23 cellular contexts compared by ENCODE assay signal in the genomic region with DNA sequence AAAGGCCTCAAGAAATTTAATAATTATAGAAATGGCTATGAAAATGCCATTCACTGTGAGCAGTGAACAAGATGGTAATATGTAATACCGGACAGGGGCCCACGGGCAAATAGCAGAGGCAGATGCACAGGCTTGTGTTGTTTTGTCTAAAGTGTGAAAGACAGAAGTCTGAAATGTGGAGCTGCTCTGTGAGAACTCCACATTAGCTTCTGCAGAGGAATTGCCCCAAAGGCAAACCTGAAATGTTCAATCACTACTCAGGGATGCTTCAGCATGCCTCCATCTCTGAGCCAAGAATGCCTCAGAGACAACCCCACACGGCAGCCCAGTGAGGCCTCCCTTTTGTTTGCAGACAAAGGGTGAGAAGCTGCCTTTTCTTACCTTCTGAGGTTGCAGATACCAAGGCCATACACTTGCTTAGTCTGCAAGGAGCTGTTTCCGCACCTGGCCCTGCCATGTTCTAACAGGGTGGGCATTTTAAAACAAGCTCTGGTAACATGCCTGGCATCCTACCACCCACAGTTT.
"Had no signal": no experiment of that assay in that cellular context is flagged by ENCODE, and none has a peak within 500 bp of the region (broad histone marks: within the 10 kb centered on the region; RNA-seq: fewer than 3 reads in every experiment).

No MANE protein-coding gene starts in this region.

- H3K27me3 Mint-ChIP-seq: activated CD4-positive, alpha-beta memory T cell treated with anti-CD3 and anti-CD28 coated beads, Interleukin-2, amount 10 ng/mL, durations not matched to agents 7 days and 5 days; activated T-helper 17 cell treated with anti-CD3 and anti-CD28 coated beads, Interleukin-2, amount 50 U/mL, for 72 hours had no signal

- H3K9me3 Mint-ChIP-seq: activated CD4-positive, alpha-beta memory T cell treated with anti-CD3 and anti-CD28 coated beads, Interleukin-2, amount 10 ng/mL, durations not matched to agents 7 days and 5 days; activated naive CD4-positive, alpha-beta T cell treated with anti-CD3 and anti-CD28 coated beads for 36 hours; activated T-helper 17 cell treated with anti-CD3 and anti-CD28 coated beads, Interleukin-2, amount 50 U/mL, for 72 hours had no signal

- H3K36me3 ChIP-seq: Peyer's patch, SJCRH30 had no signal

- H3K36me3 Mint-ChIP-seq: activated naive CD8-positive, alpha-beta T cell had no signal

- H3K27ac Mint-ChIP-seq: activated CD4-positive, alpha-beta memory T cell treated with anti-CD3 and anti-CD28 coated beads, Interleukin-2, amount 10 ng/mL, durations not matched to agents 7 days and 5 days; activated naive CD4-positive, alpha-beta T cell treated with anti-CD3 and anti-CD28 coated beads for 36 hours; activated naive CD8-positive, alpha-beta T cell; activated T-helper 17 cell treated with anti-CD3 and anti-CD28 coated beads, Interleukin-2, amount 50 U/mL, for 72 hours had no signal

- ATAC-seq: activated T-helper 17 cell treated with anti-CD3 and anti-CD28 coated beads, Interleukin-2, amount 50 U/mL, for 72 hours had no signal

- H3K27ac ChIP-seq: Peyer's patch, RWPE1, SJCRH30, VCaP had no signal

- H3K9me3 ChIP-seq: Peyer's patch, SK-N-SH had no signal

- H3K4me3 ChIP-seq: Peyer's patch, SJCRH30 had no signal

- DNase-seq: activated CD4-positive, alpha-beta memory T cell treated with anti-CD3 and anti-CD28 coated beads, Interleukin-2, amount 10 ng/mL, durations not matched to agents 7 days and 5 days; activated CD4-positive, alpha-beta T cell treated with anti-CD3 and anti-CD28 coated beads, Interleukin-2, amount 50 U/mL, for 1 hour; activated CD4-positive, CD25-positive, alpha-beta regulatory T cell; activated gamma-delta T cell; activated naive CD4-positive, alpha-beta T cell treated with anti-CD3 and anti-CD28 coated beads for 36 hours; activated T-cell treated with anti-CD3 and anti-CD28 coated beads for 4 hours; activated T-cell treated with anti-CD3 and anti-CD28 coated beads, Interleukin-2, amount 50 U/mL, for 48 hours; caudate nucleus; MM.1S; NCI-H1105; NCI-H1436 treated with DMSO at 0.1 percent for 48 hours; NCI-H187; NCI-H2081; NCI-H510A treated with DMSO at 0.1 percent for 48 hours; Peyer's patch; Right ventricle myocardium superior; SJCRH30; SK-N-SH; T-helper 1 cell had no signal

- H3K4me2 ChIP-seq: SK-N-SH had no signal

- H3K27me3 ChIP-seq: Peyer's patch, SJCRH30 had no signal

- H3K9ac ChIP-seq: SK-N-SH had no signal

- H3K4me1 ChIP-seq: Peyer's patch had no signal

- H3K4me1 Mint-ChIP-seq: activated CD4-positive, alpha-beta memory T cell treated with anti-CD3 and anti-CD28 coated beads, Interleukin-2, amount 10 ng/mL, durations not matched to agents 7 days and 5 days; activated T-helper 17 cell treated with anti-CD3 and anti-CD28 coated beads, Interleukin-2, amount 50 U/mL, for 72 hours had no signal

- H3K4me3 Mint-ChIP-seq: activated CD4-positive, alpha-beta memory T cell treated with anti-CD3 and anti-CD28 coated beads, Interleukin-2, amount 10 ng/mL, durations not matched to agents 7 days and 5 days; activated naive CD4-positive, alpha-beta T cell treated with anti-CD3 and anti-CD28 coated beads for 36 hours; activated naive CD8-positive, alpha-beta T cell; activated T-helper 17 cell treated with anti-CD3 and anti-CD28 coated beads, Interleukin-2, amount 50 U/mL, for 72 hours had no signal
